ENCODE assay signal across 10 cellular contexts in the genomic region with DNA sequence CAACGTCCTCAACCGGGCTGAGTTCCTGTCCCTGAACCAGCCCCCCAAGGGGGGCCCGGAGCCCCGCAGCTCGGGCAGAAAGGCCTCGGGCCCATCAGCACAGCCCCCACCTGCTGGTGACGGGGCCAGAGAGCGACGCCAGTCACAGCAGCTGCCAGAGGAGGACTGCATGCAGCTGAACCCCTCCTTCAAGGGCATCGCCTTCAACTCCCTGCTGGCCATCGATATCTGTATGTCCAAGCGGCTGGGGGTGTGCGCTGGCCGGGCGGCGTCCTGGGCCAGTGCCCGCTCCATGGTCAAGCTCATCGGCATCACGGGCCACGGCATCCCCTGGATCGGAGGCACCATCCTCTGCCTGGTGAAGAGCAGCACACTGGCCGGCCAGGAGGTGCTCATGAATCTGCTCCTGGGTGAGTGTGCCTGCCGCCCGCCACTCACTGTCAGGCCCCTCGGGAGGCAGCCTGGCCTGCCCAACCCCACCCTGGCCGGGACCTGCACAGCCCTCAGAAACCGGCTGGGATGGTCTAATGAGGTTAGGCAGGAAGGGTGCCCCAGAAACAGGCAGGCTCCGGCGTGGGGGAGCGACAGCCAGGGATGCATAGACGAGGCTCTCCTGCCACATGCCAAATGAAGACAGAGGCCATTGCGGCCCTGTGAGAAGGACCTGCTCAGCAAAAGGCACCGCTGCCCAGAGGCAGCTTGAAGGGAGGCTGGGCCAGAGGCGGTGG. TPM values are rescaled to one million over a fixed set of nuclear protein-coding genes. Genes with fewer than 3 reads are reported as not detected.
DNase-seq lines count a peak whose midpoint lies in the region; ATAC-seq and TF ChIP-seq lines count a peak whose summit lies in the region.
"Had no signal": no experiment of that assay in that cellular context is flagged by ENCODE, and none has a peak within 500 bp of the region (broad histone marks: within the 10 kb centered on the region; RNA-seq: fewer than 3 reads in every experiment).

No MANE protein-coding gene starts in this region.

- no peak for ATAC-seq in HG03139 (IDR thresholded peaks at IDR 0.05; ENCODE audit: unreplicated experiment)

- H3K27me3 ChIP-seq in kidney epithelial cell (ENCODE audit: control insufficient read depth, insufficient read depth, low read length) (no peaks in the 10 kb centered on the region), spleen (replicated peaks in 1 of 7) (no peaks in the 10 kb centered on the region)

- intact Hi-C loops in spleen (cut with DNase I; ENCODE audit: low total_unique reads): no loop called here

- no peak for TF ChIP-seq POLR2A in spleen (IDR thresholded peaks at IDR 0.05)

- TF ChIP-seq CTCF in HFF-Myc (IDR thresholded peaks at IDR 0.05; ENCODE audit: low read depth, low read length, missing control alignments) (no peak), kidney epithelial cell (IDR thresholded peaks at IDR 0.05; ENCODE audit: insufficient read depth, low read length, poor library complexity, severe bottlenecking) (no peak), spleen (IDR thresholded peaks at IDR 0.05 in 8 of 11, conservative IDR thresholded peaks at IDR 0.05 in 3 of 11) (no peak)

- H3K4me3 ChIP-seq in HFF-Myc (replicated peaks; ENCODE audit: low read depth, low read length) (peak overlapping the region; percentile 24), kidney epithelial cell (ENCODE audit: low read depth, low read length) (peak overlapping the region; percentile 35), spleen (peak overlapping the region; percentile 6 to 62 (median 26))

- H3K27ac ChIP-seq in caudate nucleus (ENCODE audit: low read depth, low read length) (peak overlapping the region; percentile 89), spleen (peak overlapping the region in 5 of 8 donors; percentile 42 to 63 (median 60))

- H3K36me3 ChIP-seq in kidney epithelial cell (ENCODE audit: control insufficient read depth, insufficient read depth, low read length) (no peaks in the 10 kb centered on the region), spleen (no peaks in the 10 kb centered on the region)

- 67 to 85% (median 73%) methylated on average over 13 to 34 of the region's 34 CpGs for WGBS in spleen, 5 donors

- peaks cover 0 to 19% (median 6%) of the 10 kb centered on the region in 6 donors for H3K4me1 ChIP-seq in spleen

- H3K9me3 ChIP-seq in spleen: no peaks in the 10 kb centered on the region

- DNase-seq in HFF-Myc (ENCODE audit: extremely low read depth, low read depth): no peak
- DNase-seq in caudate nucleus (lab: John Stamatoyannopoulos, UW): peak in 13 of 61 donors; percentile 28 to 62 (median 46)
- DNase-seq in kidney epithelial cell (ENCODE audit: low read depth): no peak
- no peak for DNase-seq in spleen
- no peak for DNase-seq in OCI-M1 (lab: John Stamatoyannopoulos, UW)
- DNase-seq in activated gamma-delta T cell treated with Interleukin-2 at 50 U/mL for 16 hours: no peak
- DNase-seq in activated CD4-positive, alpha-beta T cell treated with anti-CD3 and anti-CD28 coated beads, Interleukin-2, amount 50 U/mL, for 4 hours: no peak
- DNase-seq: activated CD8-positive, alpha-beta memory T cell treated with anti-CD3 and anti-CD28 coated beads, Interleukin-2, amount 50 U/mL, for 48 hours; naive B cell had no signal

RNA-seq across cellular contexts. Expression of gene PLPP7, which starts 0.7 kb away (rescaled TPM):
- total RNA-seq in kidney epithelial cell: 2.6 and 4.6 TPM in 2 replicates
- 1 to 10 TPM; 2.3 to 3.8 (median 3.1) TPM for total RNA-seq in spleen
- polyA plus RNA-seq in spleen: 1 to 10 TPM; 1.1 to 2.1 (median 1.3) TPM

RNA-seq across cellular contexts. Expression of gene FAM78A, which starts 13.9 kb away (rescaled TPM):
- total RNA-seq in kidney epithelial cell: 1.0 and 1.9 TPM in 2 replicates
- 10 to 100 TPM; 23.3 to 40.3 (median 32.3) TPM for total RNA-seq in spleen
- polyA plus RNA-seq in spleen: 10 to 100 TPM; 17.0 to 26.1 (median 17.4) TPM
